1 cellular context compared by ENCODE assay signal in the genomic region with DNA sequence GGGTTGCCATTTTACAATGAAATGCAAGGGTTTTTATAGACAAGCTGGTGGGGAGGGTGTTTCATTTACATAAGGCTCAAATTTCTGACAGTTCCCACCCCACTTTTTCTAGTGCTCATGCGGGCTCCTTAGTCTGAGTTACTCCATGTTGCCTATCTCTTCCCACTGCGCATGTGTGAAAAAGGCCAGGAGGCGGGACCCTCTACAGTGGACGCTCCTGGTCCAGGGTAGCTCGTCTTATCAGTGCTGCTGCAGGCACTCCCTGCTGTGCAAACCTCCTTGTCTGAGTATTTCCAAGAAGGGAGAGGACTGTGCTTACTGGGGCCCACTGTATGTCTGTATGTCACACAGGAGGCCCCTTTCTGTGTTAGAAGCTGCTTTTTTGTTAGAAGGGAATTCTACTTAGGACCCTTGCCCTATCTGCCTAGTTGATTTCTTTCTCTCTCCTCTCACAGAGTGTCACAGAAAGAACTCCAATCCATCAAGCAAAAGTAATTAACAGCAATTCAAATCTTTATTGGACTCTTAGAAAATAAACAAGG.
TF ChIP-seq lines count a peak whose summit lies in the region.

No MANE protein-coding gene starts in this region.

TF ChIP-seq in GM23338, 12 proteins besides CTCF, POLR2A, EP300 and RAD21 (continued from another document):
- TF ChIP-seq, protein P1, sequence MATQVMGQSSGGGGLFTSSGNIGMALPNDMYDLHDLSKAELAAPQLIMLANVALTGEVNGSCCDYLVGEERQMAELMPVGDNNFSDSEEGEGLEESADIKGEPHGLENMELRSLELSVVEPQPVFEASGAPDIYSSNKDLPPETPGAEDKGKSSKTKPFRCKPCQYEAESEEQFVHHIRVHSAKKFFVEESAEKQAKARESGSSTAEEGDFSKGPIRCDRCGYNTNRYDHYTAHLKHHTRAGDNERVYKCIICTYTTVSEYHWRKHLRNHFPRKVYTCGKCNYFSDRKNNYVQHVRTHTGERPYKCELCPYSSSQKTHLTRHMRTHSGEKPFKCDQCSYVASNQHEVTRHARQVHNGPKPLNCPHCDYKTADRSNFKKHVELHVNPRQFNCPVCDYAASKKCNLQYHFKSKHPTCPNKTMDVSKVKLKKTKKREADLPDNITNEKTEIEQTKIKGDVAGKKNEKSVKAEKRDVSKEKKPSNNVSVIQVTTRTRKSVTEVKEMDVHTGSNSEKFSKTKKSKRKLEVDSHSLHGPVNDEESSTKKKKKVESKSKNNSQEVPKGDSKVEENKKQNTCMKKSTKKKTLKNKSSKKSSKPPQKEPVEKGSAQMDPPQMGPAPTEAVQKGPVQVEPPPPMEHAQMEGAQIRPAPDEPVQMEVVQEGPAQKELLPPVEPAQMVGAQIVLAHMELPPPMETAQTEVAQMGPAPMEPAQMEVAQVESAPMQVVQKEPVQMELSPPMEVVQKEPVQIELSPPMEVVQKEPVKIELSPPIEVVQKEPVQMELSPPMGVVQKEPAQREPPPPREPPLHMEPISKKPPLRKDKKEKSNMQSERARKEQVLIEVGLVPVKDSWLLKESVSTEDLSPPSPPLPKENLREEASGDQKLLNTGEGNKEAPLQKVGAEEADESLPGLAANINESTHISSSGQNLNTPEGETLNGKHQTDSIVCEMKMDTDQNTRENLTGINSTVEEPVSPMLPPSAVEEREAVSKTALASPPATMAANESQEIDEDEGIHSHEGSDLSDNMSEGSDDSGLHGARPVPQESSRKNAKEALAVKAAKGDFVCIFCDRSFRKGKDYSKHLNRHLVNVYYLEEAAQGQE (IDR thresholded peaks at IDR 0.05; ENCODE audit: unreplicated experiment), result no peak
- TF ChIP-seq, protein P2, sequence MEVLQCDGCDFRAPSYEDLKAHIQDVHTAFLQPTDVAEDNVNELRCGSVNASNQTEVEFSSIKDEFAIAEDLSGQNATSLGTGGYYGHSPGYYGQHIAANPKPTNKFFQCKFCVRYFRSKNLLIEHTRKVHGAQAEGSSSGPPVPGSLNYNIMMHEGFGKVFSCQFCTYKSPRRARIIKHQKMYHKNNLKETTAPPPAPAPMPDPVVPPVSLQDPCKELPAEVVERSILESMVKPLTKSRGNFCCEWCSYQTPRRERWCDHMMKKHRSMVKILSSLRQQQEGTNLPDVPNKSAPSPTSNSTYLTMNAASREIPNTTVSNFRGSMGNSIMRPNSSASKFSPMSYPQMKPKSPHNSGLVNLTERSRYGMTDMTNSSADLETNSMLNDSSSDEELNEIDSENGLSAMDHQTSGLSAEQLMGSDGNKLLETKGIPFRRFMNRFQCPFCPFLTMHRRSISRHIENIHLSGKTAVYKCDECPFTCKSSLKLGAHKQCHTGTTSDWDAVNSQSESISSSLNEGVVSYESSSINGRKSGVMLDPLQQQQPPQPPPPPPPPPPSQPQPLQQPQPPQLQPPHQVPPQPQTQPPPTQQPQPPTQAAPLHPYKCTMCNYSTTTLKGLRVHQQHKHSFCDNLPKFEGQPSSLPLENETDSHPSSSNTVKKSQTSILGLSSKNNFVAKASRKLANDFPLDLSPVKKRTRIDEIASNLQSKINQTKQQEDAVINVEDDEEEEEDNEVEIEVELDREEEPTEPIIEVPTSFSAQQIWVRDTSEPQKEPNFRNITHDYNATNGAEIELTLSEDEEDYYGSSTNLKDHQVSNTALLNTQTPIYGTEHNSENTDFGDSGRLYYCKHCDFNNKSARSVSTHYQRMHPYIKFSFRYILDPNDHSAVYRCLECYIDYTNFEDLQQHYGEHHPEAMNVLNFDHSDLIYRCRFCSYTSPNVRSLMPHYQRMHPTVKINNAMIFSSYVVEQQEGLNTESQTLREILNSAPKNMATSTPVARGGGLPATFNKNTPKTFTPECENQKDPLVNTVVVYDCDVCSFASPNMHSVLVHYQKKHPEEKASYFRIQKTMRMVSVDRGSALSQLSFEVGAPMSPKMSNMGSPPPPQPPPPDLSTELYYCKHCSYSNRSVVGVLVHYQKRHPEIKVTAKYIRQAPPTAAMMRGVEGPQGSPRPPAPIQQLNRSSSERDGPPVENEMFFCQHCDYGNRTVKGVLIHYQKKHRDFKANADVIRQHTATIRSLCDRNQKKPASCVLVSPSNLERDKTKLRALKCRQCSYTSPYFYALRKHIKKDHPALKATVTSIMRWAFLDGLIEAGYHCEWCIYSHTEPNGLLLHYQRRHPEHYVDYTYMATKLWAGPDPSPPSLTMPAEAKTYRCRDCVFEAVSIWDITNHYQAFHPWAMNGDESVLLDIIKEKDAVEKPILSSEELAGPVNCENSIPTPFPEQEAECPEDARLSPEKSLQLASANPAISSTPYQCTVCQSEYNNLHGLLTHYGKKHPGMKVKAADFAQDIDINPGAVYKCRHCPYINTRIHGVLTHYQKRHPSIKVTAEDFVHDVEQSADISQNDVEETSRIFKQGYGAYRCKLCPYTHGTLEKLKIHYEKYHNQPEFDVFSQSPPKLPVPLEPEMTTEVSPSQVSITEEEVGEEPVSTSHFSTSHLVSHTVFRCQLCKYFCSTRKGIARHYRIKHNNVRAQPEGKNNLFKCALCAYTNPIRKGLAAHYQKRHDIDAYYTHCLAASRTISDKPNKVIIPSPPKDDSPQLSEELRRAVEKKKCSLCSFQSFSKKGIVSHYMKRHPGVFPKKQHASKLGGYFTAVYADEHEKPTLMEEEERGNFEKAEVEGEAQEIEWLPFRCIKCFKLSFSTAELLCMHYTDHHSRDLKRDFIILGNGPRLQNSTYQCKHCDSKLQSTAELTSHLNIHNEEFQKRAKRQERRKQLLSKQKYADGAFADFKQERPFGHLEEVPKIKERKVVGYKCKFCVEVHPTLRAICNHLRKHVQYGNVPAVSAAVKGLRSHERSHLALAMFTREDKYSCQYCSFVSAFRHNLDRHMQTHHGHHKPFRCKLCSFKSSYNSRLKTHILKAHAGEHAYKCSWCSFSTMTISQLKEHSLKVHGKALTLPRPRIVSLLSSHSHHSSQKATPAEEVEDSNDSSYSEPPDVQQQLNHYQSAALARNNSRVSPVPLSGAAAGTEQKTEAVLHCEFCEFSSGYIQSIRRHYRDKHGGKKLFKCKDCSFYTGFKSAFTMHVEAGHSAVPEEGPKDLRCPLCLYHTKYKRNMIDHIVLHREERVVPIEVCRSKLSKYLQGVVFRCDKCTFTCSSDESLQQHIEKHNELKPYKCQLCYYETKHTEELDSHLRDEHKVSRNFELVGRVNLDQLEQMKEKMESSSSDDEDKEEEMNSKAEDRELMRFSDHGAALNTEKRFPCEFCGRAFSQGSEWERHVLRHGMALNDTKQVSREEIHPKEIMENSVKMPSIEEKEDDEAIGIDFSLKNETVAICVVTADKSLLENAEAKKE (CRISPR knock-in tag; IDR thresholded peaks at IDR 0.05), result no peak
- TF ChIP-seq STAT1 (IDR thresholded peaks at IDR 0.05; ENCODE audit: unreplicated experiment) (no peak), CREB1 (CRISPR knock-in tag; IDR thresholded peaks at IDR 0.05; ENCODE audit: low read depth) (no peak), EZH2phosphoT487 (IDR thresholded peaks at IDR 0.05; ENCODE audit: unreplicated experiment) (no peak)
